ENCODE assay signal across 23 cellular contexts in genomic region chr14:63011609-63012008, GRCh38. TPM values are rescaled to one million over a fixed set of nuclear protein-coding genes. Genes with fewer than 3 reads are reported as not detected.
"Had no signal": no experiment of that assay in that cellular context is flagged by ENCODE, and none has a peak within 500 bp of the region (broad histone marks: within the 10 kb centered on the region; RNA-seq: fewer than 3 reads in every experiment).

No MANE protein-coding gene starts in this region.

- H3K27me3 ChIP-seq: dorsolateral prefrontal cortex, right atrium auricular region, stomach had no signal

- DNase-seq: activated CD4-positive, alpha-beta T cell treated with anti-CD3 and anti-CD28 coated beads, Interleukin-2, amount 10 ng/mL, durations not matched to agents 24 days and 14 days; activated CD4-positive, CD25-positive, alpha-beta regulatory T cell; activated CD8-positive, alpha-beta T cell treated with anti-CD3 and anti-CD28 coated beads for 36 hours; activated naive CD4-positive, alpha-beta T cell; activated naive CD8-positive, alpha-beta T cell treated with anti-CD3 and anti-CD28 coated beads for 36 hours; activated T-cell treated with anti-CD3 and anti-CD28 coated beads, Interleukin-2, amount 50 U/mL, for 1 hour; amygdala; dorsolateral prefrontal cortex; endodermal cell; foreskin melanocyte; glutamatergic neuron; kidney; stimulated activated CD4-positive, alpha-beta T cell treated with anti-CD3 and anti-CD28 coated beads, Interleukin-15, amount 100 ng/mL, for 24 hours; stimulated activated CD4-positive, alpha-beta T cell treated with anti-CD3 and anti-CD28 coated beads, Interleukin-4, amount 100 ng/mL, for 1 hour; stomach; T1000 had no signal

- ATAC-seq: activated CD8-positive, alpha-beta T cell treated with anti-CD3 and anti-CD28 coated beads for 36 hours; activated T-helper 17 cell treated with anti-CD3 and anti-CD28 coated beads, Interleukin-2, amount 50 U/mL, for 72 hours; left lobe of liver had no signal

- H3K4me3 ChIP-seq: dorsolateral prefrontal cortex, right atrium auricular region, stomach had no signal

- H3K36me3 ChIP-seq: right atrium auricular region, stomach had no signal

- H3K27ac ChIP-seq: dorsolateral prefrontal cortex, right atrium auricular region, stomach had no signal

- H3K9me3 ChIP-seq: right atrium auricular region, stomach had no signal

- H3K4me1 ChIP-seq: right atrium auricular region, stomach had no signal

RNA-seq across cellular contexts. Expression of gene KCNH5, which starts 33.6 kb away (rescaled TPM):
- total RNA-seq: activated CD4-positive, alpha-beta T cell treated with anti-CD3 and anti-CD28 coated beads, Interleukin-2, amount 10 ng/mL, durations not matched to agents 24 days and 14 days; activated CD8-positive, alpha-beta T cell treated with anti-CD3 and anti-CD28 coated beads for 36 hours; activated naive CD8-positive, alpha-beta T cell treated with anti-CD3 and anti-CD28 coated beads for 36 hours; activated T-helper 17 cell treated with anti-CD3 and anti-CD28 coated beads, Interleukin-2, amount 50 U/mL, for 72 hours; cardiac septum; epithelial cell of proximal tubule; kidney; left lobe of liver; lung microvascular endothelial cell; T-helper 1 cell treated with Interleukin-12 subunit alpha and Interleukin-12 subunit beta and Interleukin-4 antibody, amounts not matched to agents 30 ng/mL and 1 ng/mL, for 36 hours had no signal
